Comparison of ENCODE assay signal across 18 cellular contexts in genomic region chr17:50258647-50259483, GRCh38. TPM values are rescaled to one million over a fixed set of nuclear protein-coding genes. Genes with fewer than 3 reads are reported as not detected.
A peak's percentile ranks its signal among the peaks of the same experiment; 100 is the strongest.
DNase-seq lines count a peak whose midpoint lies in the region; ATAC-seq and TF ChIP-seq lines count a peak whose summit lies in the region.
"Had no signal": no experiment of that assay in that cellular context is flagged by ENCODE, and none has a peak within 500 bp of the region (broad histone marks: within the 10 kb centered on the region; RNA-seq: fewer than 3 reads in every experiment).

No MANE protein-coding gene starts in this region.

- H3K27ac ChIP-seq in stomach smooth muscle (ENCODE audit: low read length) (peak overlapping the region; percentile 90), caudate nucleus (ENCODE audit: low read depth, low read length) (no peak overlapping the region)
- H3K27ac ChIP-seq: neutrophil had no signal

- no peaks in the 10 kb centered on the region for H3K36me3 ChIP-seq in stomach smooth muscle (ENCODE audit: control insufficient read depth in 2 of 2, insufficient read depth in 2 of 2, low read length in 2 of 2)
- H3K36me3 ChIP-seq: HAP-1 had no signal

- POLR2A ChIA-PET in T-cell (lab: Charles Lee): no interaction called here

- CTCF ChIA-PET in T-cell (lab: Charles Lee): interaction anchor here in 1 of 2 donors (0.7 kb wide), 1 partner anchor 105 kb away, joined by 3 read pairs; no protein-coding TSS in a partner anchor

- H3K36me3 Mint-ChIP-seq in T-cell: no peaks in the 10 kb centered on the region
- H3K36me3 Mint-ChIP-seq: CD8-positive, alpha-beta memory T cell; stimulated activated effector memory CD8-positive, alpha-beta T cell treated with anti-CD3 and anti-CD28 coated beads, Interleukin-12 subunit alpha, Interleukin-12 subunit beta, amount 100 ng/mL, for 72 hours had no signal

- no peak overlapping the region for H3K4me3 Mint-ChIP-seq in T-cell
- H3K4me3 Mint-ChIP-seq: activated T-helper 17 cell treated with anti-CD3 and anti-CD28 coated beads, Interleukin-2, amount 50 U/mL, for 72 hours; CD8-positive, alpha-beta memory T cell; stimulated activated effector memory CD8-positive, alpha-beta T cell treated with anti-CD3 and anti-CD28 coated beads, Interleukin-12 subunit alpha, Interleukin-12 subunit beta, amount 100 ng/mL, for 72 hours had no signal

- TF ChIP-seq CTCF in GM13976 (IDR thresholded peaks at IDR 0.05; ENCODE audit: borderline replicate concordance, control extremely low read depth, extremely low read depth, insufficient read depth, missing control alignments): no peak

- H3K9me3 ChIP-seq in stomach smooth muscle (ENCODE audit: control insufficient read depth in 2 of 2, low read length in 2 of 2): no peaks in the 10 kb centered on the region
- H3K9me3 ChIP-seq: HAP-1, neutrophil had no signal

- in situ Hi-C loops in GM13976 (cut with MboI; ENCODE audit: low sequenced_read_pairs, unreplicated experiment): no loop called here

- H3K9me3 Mint-ChIP-seq in T-cell: no peaks in the 10 kb centered on the region
- H3K9me3 Mint-ChIP-seq: activated T-helper 17 cell treated with anti-CD3 and anti-CD28 coated beads, Interleukin-2, amount 50 U/mL, for 72 hours; CD8-positive, alpha-beta memory T cell; stimulated activated effector memory CD8-positive, alpha-beta T cell treated with anti-CD3 and anti-CD28 coated beads, Interleukin-12 subunit alpha, Interleukin-12 subunit beta, amount 100 ng/mL, for 72 hours had no signal

- H3K27me3 Mint-ChIP-seq in T-cell: peaks cover 23 to 25% of the 10 kb centered on the region in 2 donors

- H3K27ac Mint-ChIP-seq in T-cell: no peak overlapping the region
- H3K27ac Mint-ChIP-seq: activated T-helper 17 cell treated with anti-CD3 and anti-CD28 coated beads, Interleukin-2, amount 50 U/mL, for 72 hours; stimulated activated effector memory CD8-positive, alpha-beta T cell treated with anti-CD3 and anti-CD28 coated beads, Interleukin-12 subunit alpha, Interleukin-12 subunit beta, amount 100 ng/mL, for 72 hours had no signal

- H3K4me3 ChIP-seq in stomach smooth muscle (ENCODE audit: low read length in 2 of 2): peak overlapping the region in 1 of 2 donors; percentile 40
- H3K4me3 ChIP-seq: HAP-1 had no signal

- DNase-seq in GM13976 (ENCODE audit: low spot score): peak; percentile 22
- peak; percentile 75 for DNase-seq in amniotic stem cell (lab: John Stamatoyannopoulos, UW)
- DNase-seq in hepatic stellate cell (ENCODE audit: low spot score): peak; percentile 37
- DNase-seq in T-cell: no peak
- DNase-seq in activated naive CD4-positive, alpha-beta T cell treated with anti-CD3 and anti-CD28 coated beads, Interleukin-2, amount 50 U/mL, for 16 hours: no peak
- DNase-seq in caudate nucleus (lab: John Stamatoyannopoulos, UW): no peak
- no peak for DNase-seq in DMS53 treated with DMSO at 0.1 percent for 48 hours (lab: John Stamatoyannopoulos, UW; ENCODE audit: unreplicated experiment)
- DNase-seq: activated CD4-positive, alpha-beta T cell treated with anti-CD3 and anti-CD28 coated beads for 4 hours; CD8-positive, alpha-beta memory T cell; cerebellar nuclear complex; NCI-H146; NCI-H82; stimulated activated CD4-positive, alpha-beta T cell treated with anti-CD3 and anti-CD28 coated beads, Interleukin-1b, Interleukin-23, amount 100 ng/mL, for 48 hours had no signal

- H3K9ac ChIP-seq in stomach smooth muscle (ENCODE audit: low read length in 2 of 2): peak overlapping the region in 1 of 2 donors; percentile 49

- H3K27me3 ChIP-seq in stomach smooth muscle (ENCODE audit: control insufficient read depth in 1 of 2, insufficient read depth in 2 of 2, low read length in 2 of 2): no peaks in the 10 kb centered on the region
- H3K27me3 ChIP-seq: neutrophil had no signal

- ATAC-seq in T-cell (replicated peaks in 1 of 4): no peak
- ATAC-seq: activated T-helper 17 cell treated with anti-CD3 and anti-CD28 coated beads, Interleukin-2, amount 50 U/mL, for 72 hours; stimulated activated effector memory CD8-positive, alpha-beta T cell treated with anti-CD3 and anti-CD28 coated beads, Interleukin-12 subunit alpha, Interleukin-12 subunit beta, amount 100 ng/mL, for 72 hours had no signal

- peaks cover 54% of the 10 kb centered on the region for H3K4me1 ChIP-seq in stomach smooth muscle (ENCODE audit: control insufficient read depth, insufficient read depth, low read length)
- H3K4me1 ChIP-seq: HAP-1 had no signal

- no peaks in the 10 kb centered on the region for H3K4me1 Mint-ChIP-seq in T-cell
- H3K4me1 Mint-ChIP-seq: activated T-helper 17 cell treated with anti-CD3 and anti-CD28 coated beads, Interleukin-2, amount 50 U/mL, for 72 hours; CD8-positive, alpha-beta memory T cell; stimulated activated effector memory CD8-positive, alpha-beta T cell treated with anti-CD3 and anti-CD28 coated beads, Interleukin-12 subunit alpha, Interleukin-12 subunit beta, amount 100 ng/mL, for 72 hours had no signal

RNA-seq across cellular contexts. Expression of gene TMEM92, which starts 15.4 kb away (rescaled TPM):
- not detected for total RNA-seq in T-cell
- total RNA-seq: CD8-positive, alpha-beta memory T cell had no signal

RNA-seq across cellular contexts. Expression of gene COL1A1, which starts 57.4 kb away (rescaled TPM):
- 10 to 100 TPM in 2 of 5 donors, 1 to 10 TPM in 3; 4.1 to 21.0 (median 6.6) TPM for total RNA-seq in T-cell

Comparison
In these comparisons a context has a peak if more than half of its experiments do, and no peak if none do; other contexts are left out.
1. DNase-seq: peak in GM13976 (single experiment), amniotic stem cell (single experiment) and hepatic stellate cell (single experiment); none in T-cell (0 of 34), activated naive CD4-positive, alpha-beta T cell treated with anti-CD3 and anti-CD28 coated beads, Interleukin-2, amount 50 U/mL, for 16 hours (single experiment), caudate nucleus (0 of 61) and DMS53 treated with DMSO at 0.1 percent for 48 hours (single experiment).